23 cellular contexts compared by ENCODE assay signal in the genomic region with DNA sequence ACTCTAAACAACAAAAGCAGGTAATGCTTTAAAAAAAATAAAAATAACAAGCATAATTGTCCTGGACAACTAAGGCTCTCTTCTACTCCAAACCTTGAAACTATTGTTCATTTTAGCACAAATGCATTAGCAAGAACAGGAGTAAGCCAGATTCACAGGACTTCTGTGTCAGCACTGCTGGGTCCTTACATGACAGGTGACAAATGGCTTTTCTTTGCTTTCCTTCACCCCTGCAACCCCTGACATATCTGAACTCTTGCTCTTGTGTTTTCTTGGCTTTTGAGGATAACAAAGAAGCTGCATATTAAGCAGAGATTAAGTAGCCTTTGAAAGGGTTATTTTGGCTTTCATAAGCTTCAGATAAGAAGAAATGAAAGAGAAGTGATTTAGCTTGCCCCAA.
"Had no signal": no experiment of that assay in that cellular context is flagged by ENCODE, and none has a peak within 500 bp of the region (broad histone marks: within the 10 kb centered on the region; RNA-seq: fewer than 3 reads in every experiment).

No MANE protein-coding gene starts in this region.

- H3K36me3 Mint-ChIP-seq: natural killer cell treated with Interleukin-12 subunit alpha and Interleukin-12 subunit beta and Interleukin-15 and Interleukin-18, amount 100 ng/mL, for 72 hours; type B pancreatic cell had no signal

- H3K36me3 ChIP-seq: gastrocnemius medialis, prostate gland, right atrium auricular region, stomach, thyroid gland had no signal

- H3K27me3 ChIP-seq: gastrocnemius medialis, right atrium auricular region, stomach, thyroid gland had no signal

- H3K4me1 ChIP-seq: gastrocnemius medialis, prostate gland, right atrium auricular region, stomach, thyroid gland had no signal

- DNase-seq: cortex of kidney; effector CD4-positive, alpha-beta T cell; foreskin fibroblast; gastrocnemius medialis; head of caudate nucleus; mesenchymal stem cell; nucleus accumbens; stimulated activated CD4-positive, alpha-beta T cell treated with anti-CD3 and anti-CD28 coated beads, Interleukin-12 subunit alpha, Interleukin-12 subunit beta, amount 100 ng/mL, for 4 hours; stimulated activated CD4-positive, alpha-beta T cell treated with anti-CD3 and anti-CD28 coated beads, Interleukin-1b, Interleukin-23, amount 100 ng/mL, for 48 hours; stimulated activated CD4-positive, alpha-beta T cell treated with anti-CD3 and anti-CD28 coated beads, Interleukin-4, amount 100 ng/mL, for 1 hour; stimulated activated CD8-positive, alpha-beta memory T cell treated with anti-CD3 and anti-CD28 coated beads, Interleukin-4, amount 100 ng/mL, for 48 hours; stimulated activated naive CD4-positive, alpha-beta T cell treated with Interleukin-2 at 50 U/mL for 16 hours; stomach; thyroid gland had no signal

- H3K27me3 Mint-ChIP-seq: natural killer cell treated with Interleukin-12 subunit alpha and Interleukin-12 subunit beta and Interleukin-15 and Interleukin-18, amount 100 ng/mL, for 72 hours had no signal

- H3K4me3 ChIP-seq: gastrocnemius medialis, prostate gland, right atrium auricular region, smooth muscle cell, stomach, thyroid gland had no signal

- H3K9me3 Mint-ChIP-seq: type B pancreatic cell had no signal

- H3K27ac ChIP-seq: epithelial cell of prostate, gastrocnemius medialis, prostate gland, right atrium auricular region, stomach, thyroid gland had no signal

- H3K27ac Mint-ChIP-seq: natural killer cell treated with Interleukin-12 subunit alpha and Interleukin-12 subunit beta and Interleukin-15 and Interleukin-18, amount 100 ng/mL, for 72 hours; type B pancreatic cell had no signal

- H3K4me2 ChIP-seq: smooth muscle cell had no signal

- H3K9me3 ChIP-seq: gastrocnemius medialis, prostate gland, right atrium auricular region, stomach, thyroid gland had no signal

- ATAC-seq: esophagus mucosa; gastrocnemius medialis; left lobe of liver; natural killer cell treated with Interleukin-12 subunit alpha and Interleukin-12 subunit beta and Interleukin-15 and Interleukin-18, amount 100 ng/mL, for 72 hours; sciatic nerve had no signal

- H3K4me3 Mint-ChIP-seq: natural killer cell treated with Interleukin-12 subunit alpha and Interleukin-12 subunit beta and Interleukin-15 and Interleukin-18, amount 100 ng/mL, for 72 hours; type B pancreatic cell had no signal
